10 cellular contexts compared by ENCODE assay signal in genomic region chr7:6725003-6725402, GRCh38. TPM values are rescaled to one million over a fixed set of nuclear protein-coding genes. Genes with fewer than 3 reads are reported as not detected.
DNase-seq lines count a peak whose midpoint lies in the region; ATAC-seq and TF ChIP-seq lines count a peak whose summit lies in the region.
"Had no signal": no experiment of that assay in that cellular context is flagged by ENCODE, and none has a peak within 500 bp of the region (broad histone marks: within the 10 kb centered on the region; RNA-seq: fewer than 3 reads in every experiment).

No MANE protein-coding gene starts in this region.

- no peaks in the 10 kb centered on the region for H3K9me3 ChIP-seq in SK-N-SH

- H3K36me3 ChIP-seq in SK-N-SH (replicated peaks in 1 of 2; ENCODE audit: control insufficient read depth in 1 of 2, insufficient read depth in 2 of 2, low read length in 1 of 2) = no peaks in the 10 kb centered on the region

- H3K4me3 ChIP-seq in SK-N-SH (ENCODE audit: low read depth in 2 of 2, low read length in 1 of 2) = no peak overlapping the region

- no peak overlapping the region for H2AFZ ChIP-seq in SK-N-SH (ENCODE audit: low read depth)

- peak overlapping the region in 7 of 8 donors; percentile 28 to 77 (median 45) for H3K4me3 Mint-ChIP-seq in naive B cell

- POLR2A ChIA-PET in SK-N-SH (lab: Yijun Ruan, JAX) = no interaction called here

- H3K4me1 ChIP-seq in SK-N-SH (ENCODE audit: control insufficient read depth in 1 of 2, insufficient read depth in 2 of 2, low read depth in 1 of 2, low read length in 1 of 2) = peaks cover 0 to 3% of the 10 kb centered on the region in 2 experiments; a peak in 1 of 4 replicates

- CTCF ChIA-PET in SK-N-SH (lab: Yijun Ruan, JAX) = no interaction called here

- peak; percentile 77 for DNase-seq in naive B cell
- DNase-seq in stimulated activated CD4-positive, alpha-beta T cell treated with anti-CD3 and anti-CD28 coated beads, Interleukin-15, amount 100 ng/mL, for 24 hours = no peak
- DNase-seq in activated naive CD4-positive, alpha-beta T cell (lab: John Stamatoyannopoulos, UW) = no peak
- no peak for DNase-seq in T-helper 9 cell
- no peak for DNase-seq in SK-N-SH
- DNase-seq: midbrain, NCI-H524 had no signal

- no peak overlapping the region for H3K4me2 ChIP-seq in SK-N-SH

- peaks cover 12 to 47% (median 27%) of the 10 kb centered on the region in 3 donors for H3K4me1 Mint-ChIP-seq in naive B cell

- no peak overlapping the region for H3K27ac ChIP-seq in SK-N-SH (ENCODE audit: low read depth in 2 of 2, low read length in 1 of 2)

- peaks cover 12% of the 10 kb centered on the region for H3K79me2 ChIP-seq in SK-N-SH (ENCODE audit: insufficient read depth)

- H3K27me3 Mint-ChIP-seq in naive B cell = no peaks in the 10 kb centered on the region

- WGBS in SK-N-SH (ENCODE audit: low lambda C conversion rate) = 72% methylated on average over 10 of the region's 10 CpGs

- H3K27me3 ChIP-seq in SK-N-SH (ENCODE audit: insufficient read depth) = peaks cover 12% of the 10 kb centered on the region; the same call in 1 of the 2 replicates

- H4K20me1 ChIP-seq in SK-N-SH (ENCODE audit: insufficient read depth) = no peaks in the 10 kb centered on the region

- no peak for TF ChIP-seq CTCF in SK-N-SH (IDR thresholded peaks at IDR 0.05)

- ATAC-seq in GM18870 (IDR thresholded peaks at IDR 0.05; ENCODE audit: unreplicated experiment) (peak; percentile 79), HG02610 (IDR thresholded peaks at IDR 0.05; ENCODE audit: unreplicated experiment) (peak; percentile 73), HG03558 (IDR thresholded peaks at IDR 0.05; ENCODE audit: extremely low read depth, unreplicated experiment) (peak; percentile 63), naive B cell (ENCODE audit: low read depth in 2 of 2) (peak; percentile 77)

- no peak overlapping the region for H3K9ac ChIP-seq in SK-N-SH

- TF ChIP-seq EP300 in SK-N-SH (IDR thresholded peaks at IDR 0.05; ENCODE audit: borderline replicate concordance in 1 of 2, low read depth in 1 of 2, low read length in 1 of 2) = no peak

- peak overlapping the region; percentile 25 to 92 (median 72) for H3K27ac Mint-ChIP-seq in naive B cell

- TF ChIP-seq RAD21 in SK-N-SH (IDR thresholded peaks at IDR 0.05; ENCODE audit: low read length) = no peak

- H3K36me3 Mint-ChIP-seq in naive B cell = no peaks in the 10 kb centered on the region

- H3K9me2 ChIP-seq in SK-N-SH = no peaks in the 10 kb centered on the region

- H3F3A ChIP-seq in SK-N-SH (replicated peaks; ENCODE audit: insufficient read depth) = no peaks in the 10 kb centered on the region

- H3K9me3 Mint-ChIP-seq in naive B cell = peaks cover 0 to 2% (median 0%) of the 10 kb centered on the region in 7 donors

TF ChIP-seq in SK-N-SH, 30 proteins besides CTCF, POLR2A, EP300 and RAD21:
- no peak for TF ChIP-seq EZH2phosphoT487 (IDR thresholded peaks at IDR 0.05; ENCODE audit: borderline replicate concordance, low read depth)

RNA-seq across cellular contexts. Expression of gene ZNF12, which starts 18.3 kb away (rescaled TPM):
- polyA plus RNA-seq in naive B cell (ENCODE audit: low read depth in 6 of 6) (10 to 100 TPM; 12.8 to 30.7 (median 22.9) TPM), SK-N-SH (2012; rRNA removed) (9.5 and 15.2 TPM in 2 replicates)
- polyA plus RNA-seq in SK-N-SH (2012; cell fraction: cytosol; rRNA removed) = 9.3 and 10.2 TPM in 2 replicates
- 22.7 and 45.7 TPM in 2 replicates for polyA plus RNA-seq in SK-N-SH (2012; cell fraction: nucleus; rRNA removed)

RNA-seq across cellular contexts. Expression of gene RSPH10B2, which starts 28.9 kb away (rescaled TPM):
- polyA plus RNA-seq in naive B cell (ENCODE audit: low read depth in 6 of 6) = under 1 TPM in 1 of 6 donors, not detected in 5; 0.08 TPM
- 0.02 and 0.10 TPM in 2 replicates for polyA plus RNA-seq in SK-N-SH (2012; rRNA removed)
- polyA plus RNA-seq in SK-N-SH (2012; cell fraction: cytosol; rRNA removed) = 0.01 and 0.04 TPM in 2 replicates
- polyA plus RNA-seq in SK-N-SH (2012; cell fraction: nucleus; rRNA removed) = 0.06 and 0.18 TPM in 2 replicates
